In the genomic region with DNA sequence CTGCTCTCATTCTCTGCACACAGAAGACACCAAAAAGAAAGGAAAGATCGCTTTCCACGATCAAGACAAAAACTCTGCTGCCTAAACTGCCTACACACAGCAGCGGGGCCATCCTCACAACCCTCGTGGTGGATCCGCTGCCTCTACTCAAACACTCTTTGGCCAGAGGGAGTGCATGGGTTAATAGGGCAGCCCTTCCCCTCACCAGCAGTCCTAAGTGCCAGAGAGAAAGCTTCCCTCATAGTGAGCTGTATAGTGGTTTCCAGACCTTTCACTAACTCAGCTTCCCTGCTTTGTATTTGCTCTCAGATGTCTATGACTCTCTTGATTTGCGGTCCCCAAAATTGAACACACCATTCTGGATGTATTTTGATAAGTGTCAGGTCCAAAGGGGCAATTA, we compare ENCODE assay signal across 17 cellular contexts. TPM values are rescaled to one million over a fixed set of nuclear protein-coding genes. Genes with fewer than 3 reads are reported as not detected.
DNase-seq lines count a peak whose midpoint lies in the region; ATAC-seq, FAIRE-seq and TF ChIP-seq lines count a peak whose summit lies in the region.
"Had no signal": no experiment of that assay in that cellular context is flagged by ENCODE, and none has a peak within 500 bp of the region (broad histone marks: within the 10 kb centered on the region; RNA-seq: fewer than 3 reads in every experiment).

No MANE protein-coding gene starts in this region.

- no peak overlapping the region for H2BK120ac ChIP-seq in mesendoderm (ENCODE audit: low read depth, low read length)
- no peak overlapping the region for H2BK120ac ChIP-seq in trophoblast cell (ENCODE audit: insufficient read depth, low read length, poor library complexity)
- no peak overlapping the region for H2BK120ac ChIP-seq in neuronal stem cell (ENCODE audit: low read depth, low read length)

- H3K4me3 ChIP-seq in GM23338 (no peak overlapping the region), K562 (no peak overlapping the region), mesendoderm (ENCODE audit: low read length) (no peak overlapping the region), trophoblast cell (ENCODE audit: low read depth, low read length) (peak overlapping the region; percentile 32), neuronal stem cell (ENCODE audit: low read length in 2 of 2) (no peak overlapping the region), prostate gland (no peak overlapping the region), uterus (no peak overlapping the region)
- H3K4me3 ChIP-seq: BLaER1, HAP-1 had no signal

- peaks cover 13% of the 10 kb centered on the region for H3K4me1 Mint-ChIP-seq in GM23338

- no peak for TF ChIP-seq RAD21 in K562 (CRISPR knock-in tag; conservative IDR thresholded peaks at IDR 0.05 in 1 of 2, IDR thresholded peaks at IDR 0.05 in 1 of 2)

- peak; percentile 78 for ATAC-seq in GM23338
- ATAC-seq in K562: peak; percentile 30
- ATAC-seq: CD8-positive, alpha-beta T cell had no signal

- intact Hi-C loops in K562 (cut with micrococcal nuclease): no loop called here
- intact Hi-C loops in prostate gland (cut with DNase I): no loop called here
- intact Hi-C loops in uterus (cut with DNase I; ENCODE audit: low total_unique reads): no loop called here

- H3K27me3 ChIP-seq in GM23338 (ENCODE audit: insufficient read depth): no peaks in the 10 kb centered on the region
- no peaks in the 10 kb centered on the region; a peak in 1 of 5 replicates for H3K27me3 ChIP-seq in K562 (ENCODE audit: control insufficient read depth in 2 of 2, insufficient read depth in 2 of 2, low read length in 2 of 2)
- no peaks in the 10 kb centered on the region for H3K27me3 ChIP-seq in mesendoderm (ENCODE audit: insufficient read depth, low read length, poor library complexity)
- H3K27me3 ChIP-seq in trophoblast cell (ENCODE audit: insufficient read depth, low read length): no peaks in the 10 kb centered on the region
- no peaks in the 10 kb centered on the region for H3K27me3 ChIP-seq in neuronal stem cell (ENCODE audit: control insufficient read depth in 3 of 3, insufficient read depth in 3 of 3, low read depth in 1 of 3, low read length in 3 of 3)
- H3K27me3 ChIP-seq in prostate gland (replicated peaks; ENCODE audit: insufficient read depth): no peaks in the 10 kb centered on the region
- H3K27me3 ChIP-seq in uterus: no peaks in the 10 kb centered on the region
- H3K27me3 ChIP-seq: BLaER1 had no signal

- no peak overlapping the region for H2AK5ac ChIP-seq in mesendoderm (ENCODE audit: low read length)
- H2AK5ac ChIP-seq in trophoblast cell (ENCODE audit: low read length): no peak overlapping the region
- no peak overlapping the region for H2AK5ac ChIP-seq in neuronal stem cell (ENCODE audit: low read depth, low read length)

- H3K27me3 Mint-ChIP-seq in GM23338 (ENCODE audit: insufficient read depth, low read depth, poor library complexity): peaks cover 8% of the 10 kb centered on the region

- H3K9me3 ChIP-seq in K562 (replicated peaks; ENCODE audit: control insufficient read depth, insufficient read depth, low read depth, low read length) (no peaks in the 10 kb centered on the region), trophoblast cell (ENCODE audit: insufficient read depth, low read depth, low read length) (no peaks in the 10 kb centered on the region), neuronal stem cell (replicated peaks in 1 of 2; ENCODE audit: control insufficient read depth in 2 of 2, insufficient read depth in 1 of 2, low read depth in 1 of 2, low read length in 2 of 2) (no peaks in the 10 kb centered on the region), prostate gland (no peaks in the 10 kb centered on the region), uterus (no peaks in the 10 kb centered on the region)
- H3K9me3 ChIP-seq: BLaER1, HAP-1 had no signal

- no peak overlapping the region for H3K4me3 Mint-ChIP-seq in GM23338
- H3K4me3 Mint-ChIP-seq: CD14-positive monocyte; CD8-positive, alpha-beta T cell had no signal

- H3K56ac ChIP-seq in mesendoderm (ENCODE audit: low read length): peak overlapping the region; percentile 5

- H4K91ac ChIP-seq in trophoblast cell (ENCODE audit: low read depth, low read length) (no peak overlapping the region), neuronal stem cell (ENCODE audit: low read depth, low read length, poor library complexity) (no peak overlapping the region)

- WGBS in K562 (ENCODE audit: insufficient coverage, low coverage, missing lambda C conversion rate): 43% methylated on average over 6 of the region's 6 CpGs
- no CpG with 5 or more reads among the region's 6 CpGs for WGBS in mesendoderm (ENCODE audit: extremely low coverage, insufficient coverage, low lambda C conversion rate)
- no CpG with 5 or more reads among the region's 6 CpGs for WGBS in trophoblast cell (ENCODE audit: extremely low coverage, insufficient coverage, insufficient read length)
- WGBS in neuronal stem cell (ENCODE audit: extremely low coverage in 2 of 2, insufficient read length in 2 of 2, insufficient replicate concordance in 1 of 2), 2 donors: no CpG with 5 or more reads among the region's 6 CpGs
- 89% methylated on average over 6 of the region's 6 CpGs for WGBS in prostate gland

- POLR2A ChIA-PET in K562 (lab: Yijun Ruan, JAX): interaction anchor here (0.6 to 3.4 kb wide), 3 partner anchors 10 to 12 kb away, joined by 3 to 20 read pairs (median 3); no protein-coding TSS in a partner anchor

- no peak overlapping the region for H2AFZ ChIP-seq in GM23338
- no peak overlapping the region for H2AFZ ChIP-seq in K562 (ENCODE audit: low read depth, low read length)
- no peak overlapping the region for H2AFZ ChIP-seq in trophoblast cell (ENCODE audit: insufficient read depth, low read length, poor library complexity)
- no peak overlapping the region for H2AFZ ChIP-seq in neuronal stem cell (ENCODE audit: low read length)

- TF ChIP-seq CTCF in GM23338 (conservative IDR thresholded peaks at IDR 0.05; ENCODE audit: low read depth in 2 of 2) (no peak), K562 (IDR thresholded peaks at IDR 0.05 in 2 of 3, conservative IDR thresholded peaks at IDR 0.05 in 1 of 3; ENCODE audit: insufficient read depth in 2 of 3, low read depth in 1 of 3, low read length in 3 of 3) (no peak), prostate gland (IDR thresholded peaks at IDR 0.05) (no peak), uterus (IDR thresholded peaks at IDR 0.05) (no peak)

- no peak overlapping the region for H4K12ac ChIP-seq in trophoblast cell (ENCODE audit: low read depth, low read length)

- DNase-seq in GM23338 (ENCODE audit: low spot score): peak; percentile 25
- DNase-seq in K562 (ENCODE audit: extremely low read depth in 1 of 4, low spot score in 3 of 4): no peak
- DNase-seq in mesendoderm: no peak
- no peak for DNase-seq in trophoblast cell
- DNase-seq in neuronal stem cell (ENCODE audit: low spot score): no peak
- DNase-seq in prostate gland (ENCODE audit: low spot score): no peak
- DNase-seq in uterus: no peak
- DNase-seq: 8988T; Calu3; CD8-positive, alpha-beta T cell; DMS79 treated with DMSO at 0.1 percent for 48 hours; GF-D8; IMR-90 had no signal

- no peak overlapping the region for H2BK15ac ChIP-seq in mesendoderm (replicated peaks; ENCODE audit: low read depth)
- H2BK15ac ChIP-seq in neuronal stem cell (ENCODE audit: low read length): no peak overlapping the region

- H4K8ac ChIP-seq in mesendoderm (ENCODE audit: low read depth, low read length) (no peak overlapping the region), trophoblast cell (ENCODE audit: low read depth, low read length) (no peak overlapping the region), neuronal stem cell (ENCODE audit: low read depth, low read length) (no peak overlapping the region)

- in situ Hi-C loops in K562 (cut with MboI): no loop called here

- H4K5ac ChIP-seq in mesendoderm (ENCODE audit: low read length): no peak overlapping the region

- TF ChIP-seq POLR2A in K562 (conservative IDR thresholded peaks at IDR 0.05): no peak
- no peak for TF ChIP-seq POLR2A in prostate gland (IDR thresholded peaks at IDR 0.05)
- no peak for TF ChIP-seq POLR2A in uterus (IDR thresholded peaks at IDR 0.05)

- no peak for FAIRE-seq in K562 (lab: Jason Lieb, UNC)

- H3K9me3 Mint-ChIP-seq in GM23338: no peaks in the 10 kb centered on the region
- H3K9me3 Mint-ChIP-seq: CD8-positive, alpha-beta T cell had no signal

- H3K23ac ChIP-seq in mesendoderm (ENCODE audit: low read length) (no peak overlapping the region), trophoblast cell (ENCODE audit: low read length) (no peak overlapping the region), neuronal stem cell (ENCODE audit: low read depth, low read length, poor library complexity) (no peak overlapping the region)

- no peak overlapping the region for H3K27ac Mint-ChIP-seq in GM23338
- H3K27ac Mint-ChIP-seq: CD8-positive, alpha-beta T cell had no signal

- H2BK5ac ChIP-seq in mesendoderm (ENCODE audit: low read length) (no peak overlapping the region), trophoblast cell (ENCODE audit: low read depth, low read length, poor library complexity) (no peak overlapping the region), neuronal stem cell (ENCODE audit: low read length) (no peak overlapping the region)

- H3K9me2 ChIP-seq in GM23338 (ENCODE audit: insufficient read depth): no peaks in the 10 kb centered on the region

- H3K79me1 ChIP-seq in mesendoderm (ENCODE audit: low read length) (peaks cover 1% of the 10 kb centered on the region), trophoblast cell (ENCODE audit: low read length) (no peaks in the 10 kb centered on the region), neuronal stem cell (ENCODE audit: low read depth, low read length) (peaks cover 2% of the 10 kb centered on the region)

- H2BK12ac ChIP-seq in trophoblast cell (ENCODE audit: low read length) (no peak overlapping the region), neuronal stem cell (ENCODE audit: low read length) (no peak overlapping the region)

- H3K4me1 ChIP-seq in GM23338 (ENCODE audit: insufficient read depth) (no peaks in the 10 kb centered on the region), K562 (replicated peaks in 1 of 2; ENCODE audit: control insufficient read depth in 2 of 2, insufficient read depth in 2 of 2, low read length in 2 of 2) (peaks cover 0 to 4% of the 10 kb centered on the region in 2 experiments; a peak in 2 of 5 replicates), mesendoderm (ENCODE audit: control insufficient read depth, low read depth, low read length) (no peaks in the 10 kb centered on the region), trophoblast cell (ENCODE audit: control insufficient read depth in 1 of 2, insufficient read depth in 2 of 2, low read length in 2 of 2) (no peaks in the 10 kb centered on the region), neuronal stem cell (ENCODE audit: control insufficient read depth in 2 of 2, insufficient read depth in 1 of 2, low read depth in 1 of 2, low read length in 2 of 2) (peaks cover 0 to 5% of the 10 kb centered on the region in 2 donors), prostate gland (replicated peaks) (no peaks in the 10 kb centered on the region), uterus (no peaks in the 10 kb centered on the region)
- H3K4me1 ChIP-seq: BLaER1, HAP-1 had no signal

- H3K9ac ChIP-seq in K562 (ENCODE audit: insufficient read depth in 1 of 2, low read depth in 2 of 2, low read length in 2 of 2): no peak overlapping the region
- H3K9ac ChIP-seq in mesendoderm (ENCODE audit: low read length): no peak overlapping the region
- no peak overlapping the region for H3K9ac ChIP-seq in trophoblast cell (ENCODE audit: low read length)
- no peak overlapping the region for H3K9ac ChIP-seq in neuronal stem cell (ENCODE audit: low read depth, low read length, poor library complexity)
- H3K9ac ChIP-seq: BLaER1 had no signal

- no peak overlapping the region for H3K4me2 ChIP-seq in GM23338
- no peak overlapping the region for H3K4me2 ChIP-seq in K562 (ENCODE audit: insufficient read depth, low read length)
- no peak overlapping the region for H3K4me2 ChIP-seq in mesendoderm (ENCODE audit: low read length)
- no peak overlapping the region for H3K4me2 ChIP-seq in trophoblast cell (ENCODE audit: low read length)
- H3K4me2 ChIP-seq in neuronal stem cell (ENCODE audit: insufficient read depth, low read length, poor library complexity, severe bottlenecking): no peak overlapping the region
- H3K4me2 ChIP-seq: BLaER1 had no signal

- no peaks in the 10 kb centered on the region for H3K36me3 Mint-ChIP-seq in GM23338 (ENCODE audit: low read depth)
- H3K36me3 Mint-ChIP-seq: CD14-positive monocyte; CD8-positive, alpha-beta T cell had no signal

- no peaks in the 10 kb centered on the region for H4K20me1 ChIP-seq in GM23338 (replicated peaks; ENCODE audit: insufficient read depth)
- H4K20me1 ChIP-seq in K562 (replicated peaks; ENCODE audit: control insufficient read depth, insufficient read depth, low read length): no peaks in the 10 kb centered on the region
- H4K20me1 ChIP-seq: BLaER1 had no signal

- H3K14ac ChIP-seq in trophoblast cell (ENCODE audit: low read length): no peak overlapping the region
- no peak overlapping the region for H3K14ac ChIP-seq in neuronal stem cell (ENCODE audit: low read length)

- CTCF ChIA-PET in K562 (lab: Yijun Ruan, JAX; ENCODE audit: low intra/inter-chr PET ratio): no interaction called here

- H3K36me3 ChIP-seq in GM23338 (ENCODE audit: insufficient read depth) (no peaks in the 10 kb centered on the region), K562 (ENCODE audit: control insufficient read depth, insufficient read depth, low read length) (no peaks in the 10 kb centered on the region), mesendoderm (ENCODE audit: control insufficient read depth, insufficient read depth, low read length) (no peaks in the 10 kb centered on the region), trophoblast cell (ENCODE audit: control insufficient read depth in 1 of 2, insufficient read depth in 2 of 2, low read length in 2 of 2) (peaks cover 0 to 5% of the 10 kb centered on the region in 2 experiments), neuronal stem cell (replicated peaks in 1 of 2; ENCODE audit: control insufficient read depth in 2 of 2, insufficient read depth in 2 of 2, low read length in 2 of 2) (peaks cover 12 to 70% of the 10 kb centered on the region in 2 donors), prostate gland (no peaks in the 10 kb centered on the region), uterus (no peaks in the 10 kb centered on the region)
- H3K36me3 ChIP-seq: BLaER1, HAP-1 had no signal

- H3F3A ChIP-seq in GM23338 (replicated peaks; ENCODE audit: low read depth): no peaks in the 10 kb centered on the region

- H3K79me2 ChIP-seq in GM23338 (replicated peaks; ENCODE audit: insufficient read depth): no peaks in the 10 kb centered on the region
- no peaks in the 10 kb centered on the region for H3K79me2 ChIP-seq in K562 (ENCODE audit: control insufficient read depth, insufficient read depth, low read length)
- no peaks in the 10 kb centered on the region for H3K79me2 ChIP-seq in mesendoderm (ENCODE audit: control insufficient read depth, insufficient read depth, low read length)
- H3K79me2 ChIP-seq in trophoblast cell (ENCODE audit: control insufficient read depth, insufficient read depth, low read length, poor library complexity): no peaks in the 10 kb centered on the region

- no TSS peak for BruUV-seq in K562 (replicated peaks; lab: Mats Ljungman, UMichigan)

- H3K4ac ChIP-seq in mesendoderm (ENCODE audit: low read depth, low read length): no peak overlapping the region
- H3K4ac ChIP-seq in trophoblast cell (ENCODE audit: low read depth, low read length): no peak overlapping the region
- H3K4ac ChIP-seq in neuronal stem cell (ENCODE audit: low read length): no peak overlapping the region

- TF ChIP-seq EP300 in K562 (IDR thresholded peaks at IDR 0.05; ENCODE audit: low read length): no peak

- H3K27ac ChIP-seq in GM23338 (ENCODE audit: low read depth) (no peak overlapping the region), K562 (ENCODE audit: extremely low read depth, low read depth, low read length) (no peak overlapping the region), mesendoderm (ENCODE audit: low read depth, low read length) (no peak overlapping the region), trophoblast cell (ENCODE audit: low read depth, low read length) (no peak overlapping the region), neuronal stem cell (replicated peaks; ENCODE audit: low read length) (no peak overlapping the region), prostate gland (no peak overlapping the region), uterus (no peak overlapping the region)
- H3K27ac ChIP-seq: BLaER1, HL-60 had no signal

- no peaks in the 10 kb centered on the region for H3K9me1 ChIP-seq in K562 (ENCODE audit: control insufficient read depth, insufficient read depth, low read length)

- H3K18ac ChIP-seq in mesendoderm (ENCODE audit: low read length): no peak overlapping the region
- no peak overlapping the region for H3K18ac ChIP-seq in trophoblast cell (ENCODE audit: low read length)
- H3K18ac ChIP-seq in neuronal stem cell (ENCODE audit: low read length): no peak overlapping the region

RNA-seq across cellular contexts. Expression of gene GPR161, which starts 30.9 kb away (rescaled TPM):
- total RNA-seq in GM23338 (2014; rRNA removed; shearing (Covaris generic)): 11.6 and 13.6 TPM in 2 replicates
- polyA plus RNA-seq in GM23338 (2016; fragmentation: Nextera tagmentation; extraction: Ambion mirVana) (6.7 and 7.9 TPM in 2 replicates), K562 (2011; rRNA removed) (2.4 and 3.2 TPM in 2 replicates), K562 (2014; fragmentation: Illumina TruSeq; extraction: Trizol) (0.95 and 1.3 TPM in 2 replicates), K562 (2014; fragmentation: Nextera tagmentation; extraction: Ambion mirVana) (under 1 TPM; 0.15 to 0.18 TPM), K562 (2014; rRNA removed) (0.73 and 1.1 TPM in 2 replicates)
- total RNA-seq in K562 (2011; cell fraction: chromatin; rRNA removed; ENCODE audit: low replicate concordance): 1.4 and 3.6 TPM in 2 replicates
- total RNA-seq in K562 (2011; cell fraction: nucleolus; rRNA removed): 2.6 and 3.8 TPM in 2 replicates
- 2.3 and 2.6 TPM in 2 replicates for total RNA-seq in K562 (2011; cell fraction: nucleoplasm; rRNA removed)
- total RNA-seq in K562 (2014; rRNA removed) (0.45 and 1.1 TPM in 2 replicates), K562 (2014; rRNA removed; fragmentation: Illumina TruSeq; extraction: Trizol) (0.64 and 0.76 TPM in 2 replicates), K562 (2015; rRNA removed; fragmentation: Illumina TruSeq; extraction: Trizol) (0.68 and 1.0 TPM in 2 replicates), K562 (2021) (1.2 and 1.6 TPM in 2 replicates), prostate gland (10 to 100 TPM in 1 of 2 donors, 1 to 10 TPM in 1; 4.5 to 23.3 TPM), uterus (10 to 100 TPM in 3 of 4 donors, 1 to 10 TPM in 1; 9.7 to 45.5 (median 37.6) TPM)
- polyA plus RNA-seq in K562 (2011; cell fraction: cytosol; rRNA removed): 3.1 and 3.3 TPM in 2 replicates
- 3.5 and 3.9 TPM in 2 replicates for polyA plus RNA-seq in K562 (2011; cell fraction: nucleus; rRNA removed)
- polyA plus RNA-seq in K562 (2012): 1.5 and 1.9 TPM in 2 replicates
- polyA minus RNA-seq in K562 (2011; rRNA and poly(A)+ RNA removed): 5.4 and 5.5 TPM in 2 replicates
- polyA minus RNA-seq in K562 (2011; cell fraction: cytosol; rRNA and poly(A)+ RNA removed): 2.8 TPM in 2 replicates
- 2.3 and 2.8 TPM in 2 replicates for polyA minus RNA-seq in K562 (2011; cell fraction: nucleus; rRNA and poly(A)+ RNA removed)
- 7.0 TPM for polyA plus RNA-seq in mesendoderm (2013, experiment 1 of 2)
- 7.1 TPM for polyA plus RNA-seq in mesendoderm (2013, experiment 2 of 2)
- polyA plus RNA-seq in trophoblast cell (2013): 4.7 and 5.0 TPM in 2 replicates
- polyA plus RNA-seq in neuronal stem cell (2013, experiment 1 of 2): 19.6 TPM
- polyA plus RNA-seq in neuronal stem cell (2013, experiment 2 of 2): 19.7 TPM
- total RNA-seq: CD8-positive, alpha-beta T cell had no signal
- polyA plus RNA-seq: CD14-positive monocyte had no signal
